18 cellular contexts compared by ENCODE assay signal in genomic region chr5:169795311-169795710, GRCh38.
A peak's percentile ranks its signal among the peaks of the same experiment; 100 is the strongest.
DNase-seq lines count a peak whose midpoint lies in the region; ATAC-seq and TF ChIP-seq lines count a peak whose summit lies in the region.
"Had no signal": no experiment of that assay in that cellular context is flagged by ENCODE, and none has a peak within 500 bp of the region (broad histone marks: within the 10 kb centered on the region; RNA-seq: fewer than 3 reads in every experiment).

No MANE protein-coding gene starts in this region.

- peaks cover 22% of the 10 kb centered on the region for H3K4me1 Mint-ChIP-seq in stimulated activated naive CD8-positive, alpha-beta T cell treated with anti-CD3 and anti-CD28 coated beads, Interleukin-15, amount 100 ng/mL, for 72 hours
- H3K4me1 Mint-ChIP-seq in type B pancreatic cell (ENCODE audit: unreplicated experiment), result no peaks in the 10 kb centered on the region

- H3K27me3 ChIP-seq in foreskin keratinocyte, result peaks cover 10% of the 10 kb centered on the region

- H3K4me1 ChIP-seq in foreskin keratinocyte, result no peaks in the 10 kb centered on the region
- H3K4me1 ChIP-seq: left ventricle myocardium inferior had no signal

- no peak overlapping the region for H3K27ac Mint-ChIP-seq in stimulated activated naive CD8-positive, alpha-beta T cell treated with anti-CD3 and anti-CD28 coated beads, Interleukin-15, amount 100 ng/mL, for 72 hours
- H3K27ac Mint-ChIP-seq in type B pancreatic cell, result no peak overlapping the region
- H3K27ac Mint-ChIP-seq: T-helper 17 cell had no signal

- no peak overlapping the region for H3K4me3 Mint-ChIP-seq in stimulated activated naive CD8-positive, alpha-beta T cell treated with anti-CD3 and anti-CD28 coated beads, Interleukin-15, amount 100 ng/mL, for 72 hours
- H3K4me3 Mint-ChIP-seq in type B pancreatic cell, result no peak overlapping the region
- H3K4me3 Mint-ChIP-seq: T-helper 17 cell had no signal

- no peaks in the 10 kb centered on the region for H3K27me3 Mint-ChIP-seq in stimulated activated naive CD8-positive, alpha-beta T cell treated with anti-CD3 and anti-CD28 coated beads, Interleukin-15, amount 100 ng/mL, for 72 hours
- H3K27me3 Mint-ChIP-seq in type B pancreatic cell, result peaks cover 56% of the 10 kb centered on the region
- H3K27me3 Mint-ChIP-seq: T-helper 17 cell had no signal

- no peaks in the 10 kb centered on the region for H3K36me3 Mint-ChIP-seq in type B pancreatic cell

- DNase-seq in stimulated activated naive CD8-positive, alpha-beta T cell treated with anti-CD3 and anti-CD28 coated beads, Interleukin-15, Interleukin-2, amounts not matched to agents 100 U/mL and 50 U/mL, for 24 hours, result no peak
- DNase-seq in stimulated activated naive CD8-positive, alpha-beta T cell treated with anti-CD3 and anti-CD28 coated beads, Interleukin-15, amount 100 ng/mL, for 72 hours, result no peak
- peak; percentile 24 for DNase-seq in RKO (ENCODE audit: low spot score)
- DNase-seq in foreskin keratinocyte, result no peak
- DNase-seq in NCI-H1436 (lab: John Stamatoyannopoulos, UW), result no peak
- no peak for DNase-seq in NCI-H2227 (lab: John Stamatoyannopoulos, UW; ENCODE audit: unreplicated experiment)
- no peak for DNase-seq in type B pancreatic cell (ENCODE audit: extremely low spot score, unreplicated experiment)
- DNase-seq in NCI-H146 (lab: John Stamatoyannopoulos, UW), result no peak
- DNase-seq: activated effector memory CD4-positive, alpha-beta T cell treated with anti-CD3 and anti-CD28 coated beads, Interleukin-2, amount 50 U/mL, for 16 hours; central memory CD4-positive, alpha-beta T cell; DMS79 treated with DMSO at 0.1 percent for 48 hours; left ventricle myocardium inferior; mucosa of descending colon; NCI-H1105; NCI-H2107; NCI-H526 treated with DMSO at 0.1 percent for 48 hours; T-helper 17 cell had no signal

- H3K9me3 Mint-ChIP-seq in stimulated activated naive CD8-positive, alpha-beta T cell treated with anti-CD3 and anti-CD28 coated beads, Interleukin-15, amount 100 ng/mL, for 72 hours, result no peaks in the 10 kb centered on the region
- H3K9me3 Mint-ChIP-seq in type B pancreatic cell, result no peaks in the 10 kb centered on the region

- peak; percentile 48 for TF ChIP-seq CTCF in foreskin keratinocyte (conservative IDR thresholded peaks at IDR 0.05)
- no peak for TF ChIP-seq CTCF in type B pancreatic cell (conservative IDR thresholded peaks at IDR 0.05)

- no peak overlapping the region for H3K27ac ChIP-seq in foreskin keratinocyte
- H3K27ac ChIP-seq: left ventricle myocardium inferior, thoracic aorta had no signal

- ATAC-seq in stimulated activated naive CD8-positive, alpha-beta T cell treated with anti-CD3 and anti-CD28 coated beads, Interleukin-15, Interleukin-2, amounts not matched to agents 100 U/mL and 50 U/mL, for 24 hours, result peak; percentile 53
- no peak for ATAC-seq in stimulated activated naive CD8-positive, alpha-beta T cell treated with anti-CD3 and anti-CD28 coated beads, Interleukin-15, amount 100 ng/mL, for 72 hours
- peak; percentile 74 for ATAC-seq in foreskin keratinocyte
- ATAC-seq: mucosa of descending colon, T-helper 17 cell had no signal
